Comparison of ENCODE assay signal across 22 cellular contexts in genomic region chr11:75503531-75504099, GRCh38. TPM values are rescaled to one million over a fixed set of nuclear protein-coding genes. Genes with fewer than 3 reads are reported as not detected.
DNase-seq lines count a peak whose midpoint lies in the region; ATAC-seq and TF ChIP-seq lines count a peak whose summit lies in the region.
"Had no signal": no experiment of that assay in that cellular context is flagged by ENCODE, and none has a peak within 500 bp of the region (broad histone marks: within the 10 kb centered on the region; RNA-seq: fewer than 3 reads in every experiment).

No MANE protein-coding gene starts in this region.

- H4K8ac ChIP-seq in IMR-90 (ENCODE audit: low read depth in 2 of 2, low read length in 2 of 2), result no peak overlapping the region

- no peak overlapping the region for H3K4ac ChIP-seq in IMR-90 (ENCODE audit: low read depth, low read length)

- H3K9me1 ChIP-seq in IMR-90 (ENCODE audit: insufficient read depth, low read length), result peaks cover 27% of the 10 kb centered on the region

- CTCF ChIA-PET in IMR-90 (lab: Yijun Ruan, JAX) (no interaction called here), activated B cell treated with CpG ODN at 0.5 μM for 24 hours (lab: Charles Lee) (interaction anchor here (1.0 kb wide), 1 partner anchor 57 kb away, joined by 4 read pairs; no protein-coding TSS in a partner anchor)

- ATAC-seq in GM23338 (peak; percentile 41), IMR-90 (ENCODE audit: low read depth) (no peak), activated B cell treated with CpG ODN at 0.5 μM for 24 hours (ENCODE audit: low read depth) (peak; percentile 60)
- ATAC-seq: activated T-helper 17 cell treated with anti-CD3 and anti-CD28 coated beads, Interleukin-2, amount 50 U/mL, for 72 hours; esophagus mucosa; pancreas; sciatic nerve had no signal

- H3K36me3 Mint-ChIP-seq in GM23338 (ENCODE audit: low read depth), result no peaks in the 10 kb centered on the region; the same call in 2 of the 3 replicates
- H3K36me3 Mint-ChIP-seq in activated B cell treated with CpG ODN at 0.5 μM for 24 hours (ENCODE audit: low read depth), result no peaks in the 10 kb centered on the region
- no peaks in the 10 kb centered on the region for H3K36me3 Mint-ChIP-seq in type B pancreatic cell
- H3K36me3 Mint-ChIP-seq: activated naive CD8-positive, alpha-beta T cell treated with anti-CD3 and anti-CD28 coated beads for 36 hours had no signal

- no peak overlapping the region for H4K5ac ChIP-seq in IMR-90 (ENCODE audit: low read depth, low read length)

- H3K4me2 ChIP-seq in GM23338 (no peak overlapping the region), IMR-90 (ENCODE audit: low read depth, low read length) (no peak overlapping the region)

- no peak overlapping the region for H3K9ac ChIP-seq in IMR-90 (ENCODE audit: low read depth, low read length)

- H2BK120ac ChIP-seq in IMR-90 (ENCODE audit: low read depth, low read length), result no peak overlapping the region

- no TSS peak for BruUV-seq in IMR-90 (replicated peaks; lab: Mats Ljungman, UMichigan)

- H4K20me1 ChIP-seq in GM23338 (replicated peaks; ENCODE audit: insufficient read depth) (no peaks in the 10 kb centered on the region), IMR-90 (ENCODE audit: insufficient read depth, low read length) (no peaks in the 10 kb centered on the region)

- no peaks in the 10 kb centered on the region for H3K9me3 Mint-ChIP-seq in GM23338
- no peaks in the 10 kb centered on the region for H3K9me3 Mint-ChIP-seq in activated B cell treated with CpG ODN at 0.5 μM for 24 hours
- H3K9me3 Mint-ChIP-seq in type B pancreatic cell, result no peaks in the 10 kb centered on the region
- H3K9me3 Mint-ChIP-seq: activated naive CD8-positive, alpha-beta T cell treated with anti-CD3 and anti-CD28 coated beads for 36 hours; activated T-helper 17 cell treated with anti-CD3 and anti-CD28 coated beads, Interleukin-2, amount 50 U/mL, for 72 hours had no signal

- H3K9me2 ChIP-seq in GM23338 (ENCODE audit: insufficient read depth), result no peaks in the 10 kb centered on the region

- H3K18ac ChIP-seq in IMR-90 (ENCODE audit: low read depth, low read length), result no peak overlapping the region

- H2BK20ac ChIP-seq in IMR-90 (ENCODE audit: low read depth, low read length), result no peak overlapping the region

- intact Hi-C loops in IMR-90 (cut with micrococcal nuclease) (no loop called here), activated B cell treated with CpG ODN at 0.5 μM for 24 hours (cut with micrococcal nuclease) (no loop called here), posterior vena cava (cut with DNase I) (no loop called here)

- H3K27ac ChIP-seq in GM23338 (ENCODE audit: low read depth) (no peak overlapping the region), IMR-90 (ENCODE audit: insufficient read depth, low read length) (no peak overlapping the region)
- H3K27ac ChIP-seq: HL-60, pancreas, SJCRH30, thoracic aorta had no signal

- no peaks in the 10 kb centered on the region for H3F3A ChIP-seq in GM23338 (replicated peaks; ENCODE audit: low read depth)

- peaks cover 12% of the 10 kb centered on the region for H3K27me3 Mint-ChIP-seq in GM23338 (ENCODE audit: insufficient read depth, low read depth, poor library complexity)
- no peaks in the 10 kb centered on the region for H3K27me3 Mint-ChIP-seq in activated B cell treated with CpG ODN at 0.5 μM for 24 hours
- H3K27me3 Mint-ChIP-seq in type B pancreatic cell, result no peaks in the 10 kb centered on the region
- H3K27me3 Mint-ChIP-seq: activated naive CD8-positive, alpha-beta T cell treated with anti-CD3 and anti-CD28 coated beads for 36 hours; activated T-helper 17 cell treated with anti-CD3 and anti-CD28 coated beads, Interleukin-2, amount 50 U/mL, for 72 hours had no signal

- no peak for TF ChIP-seq RAD21 in IMR-90 (IDR thresholded peaks at IDR 0.05; ENCODE audit: low read length)

- no peak overlapping the region for H2BK15ac ChIP-seq in IMR-90 (ENCODE audit: low read depth, low read length)

- no peak overlapping the region for H2AK5ac ChIP-seq in IMR-90 (ENCODE audit: low read depth, low read length)

- H3K27me3 ChIP-seq in GM23338 (ENCODE audit: insufficient read depth), result no peaks in the 10 kb centered on the region
- H3K27me3 ChIP-seq in IMR-90 (ENCODE audit: control insufficient read depth, insufficient read depth, low read length), result no peaks in the 10 kb centered on the region
- H3K27me3 ChIP-seq: pancreas, SJCRH30 had no signal

- 0 out of 2 replicates have a peak overlapping the region, but pooled peaks have one; percentile 43 for H3K23ac ChIP-seq in IMR-90 (ENCODE audit: low read depth, low read length)

- H2AFZ ChIP-seq in GM23338 (no peak overlapping the region), IMR-90 (replicated peaks; ENCODE audit: low read length, poor library complexity) (no peak overlapping the region)

- no peak for TF ChIP-seq POLR2A in IMR-90 (IDR thresholded peaks at IDR 0.05; ENCODE audit: low read depth, low read length)

- dilution Hi-C loops in IMR-90 (cut with HindIII; ENCODE audit: low sequenced_read_pairs, unreplicated experiment), result no loop called here

- H2AK9ac ChIP-seq in IMR-90 (replicated peaks; ENCODE audit: low read depth, low read length, poor library complexity), result no peak overlapping the region

- H3K4me3 Mint-ChIP-seq in GM23338 (no peak overlapping the region), activated B cell treated with CpG ODN at 0.5 μM for 24 hours (no peak overlapping the region), type B pancreatic cell (no peak overlapping the region)
- H3K4me3 Mint-ChIP-seq: activated naive CD8-positive, alpha-beta T cell treated with anti-CD3 and anti-CD28 coated beads for 36 hours; activated T-helper 17 cell treated with anti-CD3 and anti-CD28 coated beads, Interleukin-2, amount 50 U/mL, for 72 hours had no signal

- in situ Hi-C loops in IMR-90 (cut with MboI; ENCODE audit: low sequenced_read_pairs), result no loop called here

- H3K4me1 ChIP-seq in GM23338 (ENCODE audit: insufficient read depth), result no peaks in the 10 kb centered on the region
- H3K4me1 ChIP-seq in IMR-90 (ENCODE audit: control insufficient read depth, insufficient read depth, low read length), result peaks cover 18% of the 10 kb centered on the region
- H3K4me1 ChIP-seq: pancreas had no signal

- H3K36me3 ChIP-seq in GM23338 (ENCODE audit: insufficient read depth) (no peaks in the 10 kb centered on the region), IMR-90 (ENCODE audit: control insufficient read depth, insufficient read depth, low read length) (no peaks in the 10 kb centered on the region)
- H3K36me3 ChIP-seq: pancreas, SJCRH30, thoracic aorta had no signal

- H3K56ac ChIP-seq in IMR-90 (ENCODE audit: extremely low read depth, insufficient read depth, low read length), result no peak overlapping the region

- H3K79me2 ChIP-seq in GM23338 (replicated peaks; ENCODE audit: insufficient read depth), result no peaks in the 10 kb centered on the region

- H3K4me1 Mint-ChIP-seq in GM23338 (peaks cover 2% of the 10 kb centered on the region; the same call in 2 of the 3 replicates), activated B cell treated with CpG ODN at 0.5 μM for 24 hours (peaks cover 36% of the 10 kb centered on the region), type B pancreatic cell (ENCODE audit: unreplicated experiment) (peaks cover 15% of the 10 kb centered on the region)

- TF ChIP-seq CTCF in GM12865 (IDR thresholded peaks at IDR 0.05; ENCODE audit: insufficient read depth, low read depth, low read length, missing control alignments) (no peak), GM23338 (conservative IDR thresholded peaks at IDR 0.05; ENCODE audit: low read depth in 2 of 2) (no peak), IMR-90 (conservative IDR thresholded peaks at IDR 0.05; ENCODE audit: low read depth, low read length) (no peak), activated B cell treated with CpG ODN at 0.5 μM for 24 hours (IDR thresholded peaks at IDR 0.05) (no peak), type B pancreatic cell (conservative IDR thresholded peaks at IDR 0.05) (no peak)

- no peak overlapping the region for H4K91ac ChIP-seq in IMR-90 (ENCODE audit: insufficient read depth, low read depth, low read length)

- H3K79me1 ChIP-seq in IMR-90 (ENCODE audit: low read depth in 1 of 2, low read length in 2 of 2), result peaks cover 0 to 11% of the 10 kb centered on the region in 2 experiments; a peak in 1 of 4 replicates

- WGBS in IMR-90 (ENCODE audit: extremely low coverage in 2 of 2, insufficient read length in 1 of 2), 2 experiments, result no CpG with 5 or more reads among the region's 5 CpGs

- H3K27ac Mint-ChIP-seq in GM23338, result no peak overlapping the region
- H3K27ac Mint-ChIP-seq in activated B cell treated with CpG ODN at 0.5 μM for 24 hours, result peak overlapping the region; percentile 13
- no peak overlapping the region for H3K27ac Mint-ChIP-seq in type B pancreatic cell
- H3K27ac Mint-ChIP-seq: activated naive CD8-positive, alpha-beta T cell treated with anti-CD3 and anti-CD28 coated beads for 36 hours; activated T-helper 17 cell treated with anti-CD3 and anti-CD28 coated beads, Interleukin-2, amount 50 U/mL, for 72 hours had no signal

- H2BK5ac ChIP-seq in IMR-90 (ENCODE audit: low read depth, low read length, poor library complexity, severe bottlenecking), result no peak overlapping the region

- H3K4me3 ChIP-seq in GM12865 (ENCODE audit: low read depth, low read length) (no peak overlapping the region), GM23338 (no peak overlapping the region), IMR-90 (ENCODE audit: insufficient read depth, low read depth, low read length) (no peak overlapping the region)
- H3K4me3 ChIP-seq: lung, pancreas, SJCRH30, thoracic aorta had no signal

- H3K9me3 ChIP-seq in IMR-90 (ENCODE audit: control insufficient read depth, insufficient read depth, low read length), result no peaks in the 10 kb centered on the region
- H3K9me3 ChIP-seq: pancreas, SJCRH30, thoracic aorta had no signal

- H3K14ac ChIP-seq in IMR-90 (replicated peaks; ENCODE audit: low read depth, low read length), result no peak overlapping the region

- POLR2A ChIA-PET in IMR-90 (lab: Charles Lee; ENCODE audit: unreplicated experiment) (no interaction called here), activated B cell treated with CpG ODN at 0.5 μM for 24 hours (lab: Charles Lee) (interaction anchor here (0.8 to 1.5 kb wide), 2 partner anchors 20 kb away, joined by 3 to 6 read pairs; no protein-coding TSS in a partner anchor)

- DNase-seq in GM12865 (ENCODE audit: low read depth) (peak; percentile 49), GM23338 (ENCODE audit: low spot score) (no peak), IMR-90 (no peak), activated B cell treated with CpG ODN at 0.5 μM for 24 hours (no peak), posterior vena cava (ENCODE audit: low spot score) (no peak), NCI-H1436 (lab: John Stamatoyannopoulos, UW) (no peak), type B pancreatic cell (ENCODE audit: extremely low spot score, unreplicated experiment) (no peak)
- no peak for DNase-seq in stimulated activated CD4-positive, alpha-beta T cell treated with anti-CD3 and anti-CD28 coated beads, Interleukin-1b, Interleukin-23, amount 100 ng/mL, for 48 hours
- DNase-seq: activated CD4-positive, alpha-beta T cell treated with anti-CD3 and anti-CD28 coated beads, Interleukin-2, amount 50 U/mL, for 1 hour; activated naive CD8-positive, alpha-beta T cell treated with anti-CD3 and anti-CD28 coated beads for 36 hours; C1 segment of cervical spinal cord; effector CD8-positive, alpha-beta T cell; kidney; NCI-H2171 treated with DMSO at 0.1 percent for 48 hours; pancreas; SJCRH30 had no signal

RNA-seq across cellular contexts. Expression of gene GDPD5, which starts 22.1 kb away (rescaled TPM):
- total RNA-seq in GM23338 (2014; rRNA removed; shearing (Covaris generic)), result 3.3 and 4.9 TPM in 2 replicates
- 1.6 and 1.7 TPM in 2 replicates for polyA plus RNA-seq in GM23338 (2016; fragmentation: Nextera tagmentation; extraction: Ambion mirVana)
- 1.7 and 2.0 TPM in 2 replicates for total RNA-seq in IMR-90 (2012; rRNA removed)
- 7.9 and 8.2 TPM in 2 replicates for polyA plus RNA-seq in IMR-90 (2012; rRNA removed)
- polyA plus RNA-seq in IMR-90 (2012; cell fraction: cytosol; rRNA removed), result 4.1 and 7.5 TPM in 2 replicates
- polyA plus RNA-seq in IMR-90 (2012; cell fraction: nucleus; rRNA removed; ENCODE audit: low replicate concordance), result 25.1 and 54.1 TPM in 2 replicates
- total RNA-seq in activated B cell treated with CpG ODN at 0.5 μM for 24 hours, result 22.2 and 23.9 TPM in 2 replicates
- 10 to 100 TPM; 30.1 to 37.5 TPM for total RNA-seq in posterior vena cava
- total RNA-seq in type B pancreatic cell (ENCODE audit: low replicate concordance), result 7.5 and 11.3 TPM in 2 replicates

RNA-seq across cellular contexts. Expression of gene SERPINH1, which starts 58.4 kb away (rescaled TPM):
- 1,217 and 1,375 TPM in 2 replicates for total RNA-seq in GM23338 (2014; rRNA removed; shearing (Covaris generic))
- polyA plus RNA-seq in GM23338 (2016; fragmentation: Nextera tagmentation; extraction: Ambion mirVana), result 238 and 269 TPM in 2 replicates
- 772 and 841 TPM in 2 replicates for total RNA-seq in IMR-90 (2012; rRNA removed)
- polyA plus RNA-seq in IMR-90 (2012; rRNA removed), result 1,857 and 1,944 TPM in 2 replicates
- polyA plus RNA-seq in IMR-90 (2012; cell fraction: cytosol; rRNA removed), result 823 and 2,639 TPM in 2 replicates
- 597 and 1,651 TPM in 2 replicates for polyA plus RNA-seq in IMR-90 (2012; cell fraction: nucleus; rRNA removed; ENCODE audit: low replicate concordance)
- total RNA-seq in activated B cell treated with CpG ODN at 0.5 μM for 24 hours, result 4.5 and 5.6 TPM in 2 replicates
- 100 to 1,000 TPM; 145 to 255 TPM for total RNA-seq in posterior vena cava
- total RNA-seq in type B pancreatic cell (ENCODE audit: low replicate concordance), result 151 and 229 TPM in 2 replicates

Comparison
In these comparisons a context has a peak if more than half of its experiments do, and no peak if none do; other contexts are left out.
1. RNA of gene SERPINH1, which starts 58.4 kb away (total RNA-seq): 1,217 to 1,375 TPM in GM23338, 772 to 841 TPM in IMR-90, 145 to 255 TPM in posterior vena cava and 151 to 229 TPM in type B pancreatic cell; 4.5 to 5.6 TPM in activated B cell treated with CpG ODN at 0.5 μM for 24 hours; every median in the first group is over 10 times any median in the second.